Comparison of ENCODE assay signal across 2 cellular contexts in genomic region chr17:50322271-50322670, GRCh38.
A peak's percentile ranks its signal among the peaks of the same experiment; 100 is the strongest.
TF ChIP-seq lines count a peak whose summit lies in the region.

No MANE protein-coding gene starts in this region.

TF ChIP-seq in IMR-90, 13 proteins besides CTCF, POLR2A, EP300 and RAD21 (continued from another document):
- TF ChIP-seq CHD1 (IDR thresholded peaks at IDR 0.05; ENCODE audit: low read depth, low read length) (no peak), RFX5 (IDR thresholded peaks at IDR 0.05; ENCODE audit: low read depth, low read length) (no peak), BHLHE40 (IDR thresholded peaks at IDR 0.05; ENCODE audit: low read depth, low read length) (no peak), MAFK (IDR thresholded peaks at IDR 0.05; ENCODE audit: low read depth, low read length) (no peak), CEBPB (IDR thresholded peaks at IDR 0.05; ENCODE audit: low read depth, low read length) (no peak), MXI1 (IDR thresholded peaks at IDR 0.05; ENCODE audit: borderline replicate concordance, low read depth, low read length) (no peak), NFE2L2 (IDR thresholded peaks at IDR 0.05; ENCODE audit: low read depth, low read length) (no peak), FOS (IDR thresholded peaks at IDR 0.05; ENCODE audit: low read depth, low read length) (no peak), SMC3 (IDR thresholded peaks at IDR 0.05; ENCODE audit: low read depth, low read length) (no peak), USF2 (IDR thresholded peaks at IDR 0.05; ENCODE audit: low read depth, low read length) (no peak)

TF ChIP-seq in SK-N-SH treated with all-trans-retinoic acid at 6 μM for 48 hours, 23 proteins besides CTCF, POLR2A, EP300 and RAD21 (continued from another document):
- TF ChIP-seq GLIS3 (CRISPR knock-in tag; IDR thresholded peaks at IDR 0.05) (peak; percentile 61; the same call in 1 of the 2 replicates), SNAI2 (CRISPR knock-in tag; IDR thresholded peaks at IDR 0.05) (peak; percentile 100), ZNF8 (CRISPR knock-in tag; IDR thresholded peaks at IDR 0.05) (no peak), ESRRG (CRISPR knock-in tag; IDR thresholded peaks at IDR 0.05) (no peak), TOX (CRISPR knock-in tag; IDR thresholded peaks at IDR 0.05; ENCODE audit: borderline replicate concordance) (no peak), ZNF565 (CRISPR knock-in tag; conservative IDR thresholded peaks at IDR 0.05; ENCODE audit: low read depth) (0 out of 2 replicates have a peak, but pooled peaks have one; percentile 32), ISL1 (CRISPR knock-in tag; IDR thresholded peaks at IDR 0.05) (peak; percentile 84), ARNTL (CRISPR knock-in tag; IDR thresholded peaks at IDR 0.05; ENCODE audit: borderline replicate concordance, low read depth) (peak; percentile 50; the same call in 1 of the 2 replicates), CSRNP3 (CRISPR knock-in tag; IDR thresholded peaks at IDR 0.05) (no peak), OSR1 (CRISPR knock-in tag; IDR thresholded peaks at IDR 0.05) (no peak), ZC3H10 (CRISPR knock-in tag; IDR thresholded peaks at IDR 0.05) (no peak), CREB5 (CRISPR knock-in tag; IDR thresholded peaks at IDR 0.05; ENCODE audit: low read depth) (peak; percentile 89), PATZ1 (CRISPR knock-in tag; IDR thresholded peaks at IDR 0.05; ENCODE audit: borderline replicate concordance) (no peak), ZFP30 (CRISPR knock-in tag; IDR thresholded peaks at IDR 0.05) (no peak), ZNF70 (CRISPR knock-in tag; IDR thresholded peaks at IDR 0.05) (peak; percentile 55), ZFP3 (CRISPR knock-in tag; IDR thresholded peaks at IDR 0.05) (no peak), RARB (CRISPR knock-in tag; IDR thresholded peaks at IDR 0.05) (no peak), CSDC2 (CRISPR knock-in tag; IDR thresholded peaks at IDR 0.05) (no peak), POU6F1 (CRISPR knock-in tag; IDR thresholded peaks at IDR 0.05; ENCODE audit: borderline replicate concordance, low read depth) (no peak), BACH2 (CRISPR knock-in tag; IDR thresholded peaks at IDR 0.05; ENCODE audit: borderline replicate concordance) (no peak), TCF4 (CRISPR knock-in tag; IDR thresholded peaks at IDR 0.05; ENCODE audit: borderline replicate concordance) (peak; percentile 65; the same call in 1 of the 2 replicates), PPARA (CRISPR knock-in tag; IDR thresholded peaks at IDR 0.05; ENCODE audit: borderline replicate concordance) (no peak)
